In the genomic region with DNA sequence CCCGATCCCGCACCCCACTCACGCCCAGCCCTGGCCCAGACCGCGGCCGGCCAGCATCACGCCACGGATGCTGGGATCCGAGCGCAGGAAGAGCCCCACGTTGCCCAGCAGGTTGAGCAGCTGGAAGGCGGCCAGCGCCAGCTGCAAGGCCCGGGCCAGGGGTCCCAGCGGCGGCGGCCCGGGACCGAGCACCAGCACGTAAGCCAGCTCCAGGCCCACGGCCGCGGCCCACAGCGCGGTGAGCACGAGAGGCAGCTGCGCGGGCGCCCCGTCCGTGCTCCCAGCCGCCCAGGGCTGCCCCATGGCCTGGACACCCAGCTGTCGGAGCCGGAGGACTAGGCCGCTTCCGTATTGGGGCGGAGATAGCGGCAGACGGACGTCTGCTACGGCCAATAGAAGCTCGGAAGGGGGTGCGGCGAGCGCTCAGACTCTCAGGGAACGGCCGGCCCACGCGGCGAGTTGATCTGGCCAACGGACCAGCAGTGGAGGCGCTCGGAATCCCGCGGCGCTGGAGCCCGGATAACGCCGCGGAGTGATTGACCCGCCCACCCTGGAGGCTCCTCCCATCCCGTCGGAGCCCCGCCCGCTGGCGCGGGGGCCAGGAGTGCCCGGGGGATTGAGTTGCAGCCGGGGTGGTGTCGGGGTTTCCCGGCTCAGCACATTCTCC, we compare ENCODE assay signal across 1 cellular context.
TF ChIP-seq lines count a peak whose summit lies in the region.

A gene with protein sequence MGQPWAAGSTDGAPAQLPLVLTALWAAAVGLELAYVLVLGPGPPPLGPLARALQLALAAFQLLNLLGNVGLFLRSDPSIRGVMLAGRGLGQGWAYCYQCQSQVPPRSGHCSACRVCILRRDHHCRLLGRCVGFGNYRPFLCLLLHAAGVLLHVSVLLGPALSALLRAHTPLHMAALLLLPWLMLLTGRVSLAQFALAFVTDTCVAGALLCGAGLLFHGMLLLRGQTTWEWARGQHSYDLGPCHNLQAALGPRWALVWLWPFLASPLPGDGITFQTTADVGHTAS (minus strand): TSS at position 348 of the 667 bp plus-strand sequence. CDS start 45 bp downstream, at position 303.

TF ChIP-seq in HepG2, 621 proteins besides CTCF, POLR2A, EP300 and RAD21 (continued from another document and continues in another):
- TF ChIP-seq, protein P1, sequence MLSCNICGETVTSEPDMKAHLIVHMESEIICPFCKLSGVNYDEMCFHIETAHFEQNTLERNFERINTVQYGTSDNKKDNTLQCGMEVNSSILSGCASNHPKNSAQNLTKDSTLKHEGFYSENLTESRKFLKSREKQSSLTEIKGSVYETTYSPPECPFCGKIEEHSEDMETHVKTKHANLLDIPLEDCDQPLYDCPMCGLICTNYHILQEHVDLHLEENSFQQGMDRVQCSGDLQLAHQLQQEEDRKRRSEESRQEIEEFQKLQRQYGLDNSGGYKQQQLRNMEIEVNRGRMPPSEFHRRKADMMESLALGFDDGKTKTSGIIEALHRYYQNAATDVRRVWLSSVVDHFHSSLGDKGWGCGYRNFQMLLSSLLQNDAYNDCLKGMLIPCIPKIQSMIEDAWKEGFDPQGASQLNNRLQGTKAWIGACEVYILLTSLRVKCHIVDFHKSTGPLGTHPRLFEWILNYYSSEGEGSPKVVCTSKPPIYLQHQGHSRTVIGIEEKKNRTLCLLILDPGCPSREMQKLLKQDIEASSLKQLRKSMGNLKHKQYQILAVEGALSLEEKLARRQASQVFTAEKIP (CRISPR knock-in tag; IDR thresholded peaks at IDR 0.05; ENCODE audit: borderline replicate concordance): no peak
- TF ChIP-seq ZNF720 (CRISPR knock-in tag; IDR thresholded peaks at IDR 0.05) (no peak), ZNF777 (CRISPR knock-in tag; IDR thresholded peaks at IDR 0.05) (peak; percentile 99), ASH2L (IDR thresholded peaks at IDR 0.05; ENCODE audit: insufficient read length, low read depth, low read length) (no peak), RXRB (CRISPR knock-in tag; IDR thresholded peaks at IDR 0.05; ENCODE audit: borderline replicate concordance) (no peak), JUND (CRISPR knock-in tag; IDR thresholded peaks at IDR 0.05) (no peak), ZBTB1 (CRISPR knock-in tag; IDR thresholded peaks at IDR 0.05; ENCODE audit: borderline replicate concordance) (no peak), ZNF547 (CRISPR knock-in tag; IDR thresholded peaks at IDR 0.05) (peak; percentile 58; the same call in 1 of the 2 replicates), ZFP1 (CRISPR knock-in tag; IDR thresholded peaks at IDR 0.05) (no peak), ELF3 (CRISPR knock-in tag; IDR thresholded peaks at IDR 0.05) (0 out of 2 replicates have a peak, but pooled peaks have one; percentile 45), AKAP8 (CRISPR knock-in tag; IDR thresholded peaks at IDR 0.05) (no peak), ARID2 (CRISPR knock-in tag; IDR thresholded peaks at IDR 0.05; ENCODE audit: borderline replicate concordance) (no peak), SIN3B (IDR thresholded peaks at IDR 0.05; ENCODE audit: low read length) (no peak), PHB2 (IDR thresholded peaks at IDR 0.05; ENCODE audit: partially characterized antibody) (no peak), GPN1 (CRISPR knock-in tag; IDR thresholded peaks at IDR 0.05; ENCODE audit: borderline replicate concordance) (no peak), BRD4 (CRISPR knock-in tag; IDR thresholded peaks at IDR 0.05) (peak; percentile 58; the same call in 1 of the 2 replicates), RBAK (CRISPR knock-in tag; IDR thresholded peaks at IDR 0.05) (no peak), ZFAT (CRISPR knock-in tag; conservative IDR thresholded peaks at IDR 0.05) (no peak), NFRKB (IDR thresholded peaks at IDR 0.05) (no peak), ZNF883 (CRISPR knock-in tag; IDR thresholded peaks at IDR 0.05; ENCODE audit: not compliant biosample characterization) (peak; percentile 65), ZNF234 (CRISPR knock-in tag; conservative IDR thresholded peaks at IDR 0.05) (no peak), ZNF570 (CRISPR knock-in tag; IDR thresholded peaks at IDR 0.05; ENCODE audit: borderline replicate concordance) (no peak)
- TF ChIP-seq, protein P2, sequence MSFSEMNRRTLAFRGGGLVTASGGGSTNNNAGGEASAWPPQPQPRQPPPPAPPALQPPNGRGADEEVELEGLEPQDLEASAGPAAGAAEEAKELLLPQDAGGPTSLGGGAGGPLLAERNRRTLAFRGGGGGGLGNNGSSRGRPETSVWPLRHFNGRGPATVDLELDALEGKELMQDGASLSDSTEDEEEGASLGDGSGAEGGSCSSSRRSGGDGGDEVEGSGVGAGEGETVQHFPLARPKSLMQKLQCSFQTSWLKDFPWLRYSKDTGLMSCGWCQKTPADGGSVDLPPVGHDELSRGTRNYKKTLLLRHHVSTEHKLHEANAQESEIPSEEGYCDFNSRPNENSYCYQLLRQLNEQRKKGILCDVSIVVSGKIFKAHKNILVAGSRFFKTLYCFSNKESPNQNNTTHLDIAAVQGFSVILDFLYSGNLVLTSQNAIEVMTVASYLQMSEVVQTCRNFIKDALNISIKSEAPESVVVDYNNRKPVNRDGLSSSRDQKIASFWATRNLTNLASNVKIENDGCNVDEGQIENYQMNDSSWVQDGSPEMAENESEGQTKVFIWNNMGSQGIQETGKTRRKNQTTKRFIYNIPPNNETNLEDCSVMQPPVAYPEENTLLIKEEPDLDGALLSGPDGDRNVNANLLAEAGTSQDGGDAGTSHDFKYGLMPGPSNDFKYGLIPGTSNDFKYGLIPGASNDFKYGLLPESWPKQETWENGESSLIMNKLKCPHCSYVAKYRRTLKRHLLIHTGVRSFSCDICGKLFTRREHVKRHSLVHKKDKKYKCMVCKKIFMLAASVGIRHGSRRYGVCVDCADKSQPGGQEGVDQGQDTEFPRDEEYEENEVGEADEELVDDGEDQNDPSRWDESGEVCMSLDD (CRISPR knock-in tag; IDR thresholded peaks at IDR 0.05; ENCODE audit: borderline replicate concordance): peak; percentile 22; the same call in 1 of the 2 replicates
- TF ChIP-seq, protein P3, sequence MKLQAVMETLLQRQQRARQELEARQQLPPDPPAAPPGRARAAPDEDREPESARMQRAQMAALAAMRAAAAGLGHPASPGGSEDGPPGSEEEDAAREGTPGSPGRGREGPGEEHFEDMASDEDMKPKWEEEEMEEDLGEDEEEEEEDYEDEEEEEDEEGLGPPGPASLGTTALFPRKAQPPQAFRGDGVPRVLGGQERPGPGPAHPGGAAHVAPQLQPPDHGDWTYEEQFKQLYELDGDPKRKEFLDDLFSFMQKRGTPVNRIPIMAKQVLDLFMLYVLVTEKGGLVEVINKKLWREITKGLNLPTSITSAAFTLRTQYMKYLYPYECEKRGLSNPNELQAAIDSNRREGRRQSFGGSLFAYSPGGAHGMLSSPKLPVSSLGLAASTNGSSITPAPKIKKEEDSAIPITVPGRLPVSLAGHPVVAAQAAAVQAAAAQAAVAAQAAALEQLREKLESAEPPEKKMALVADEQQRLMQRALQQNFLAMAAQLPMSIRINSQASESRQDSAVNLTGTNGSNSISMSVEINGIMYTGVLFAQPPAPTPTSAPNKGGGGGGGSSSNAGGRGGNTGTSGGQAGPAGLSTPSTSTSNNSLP (IDR thresholded peaks at IDR 0.05; ENCODE audit: low read depth, low read length): no peak
- TF ChIP-seq, protein P4, sequence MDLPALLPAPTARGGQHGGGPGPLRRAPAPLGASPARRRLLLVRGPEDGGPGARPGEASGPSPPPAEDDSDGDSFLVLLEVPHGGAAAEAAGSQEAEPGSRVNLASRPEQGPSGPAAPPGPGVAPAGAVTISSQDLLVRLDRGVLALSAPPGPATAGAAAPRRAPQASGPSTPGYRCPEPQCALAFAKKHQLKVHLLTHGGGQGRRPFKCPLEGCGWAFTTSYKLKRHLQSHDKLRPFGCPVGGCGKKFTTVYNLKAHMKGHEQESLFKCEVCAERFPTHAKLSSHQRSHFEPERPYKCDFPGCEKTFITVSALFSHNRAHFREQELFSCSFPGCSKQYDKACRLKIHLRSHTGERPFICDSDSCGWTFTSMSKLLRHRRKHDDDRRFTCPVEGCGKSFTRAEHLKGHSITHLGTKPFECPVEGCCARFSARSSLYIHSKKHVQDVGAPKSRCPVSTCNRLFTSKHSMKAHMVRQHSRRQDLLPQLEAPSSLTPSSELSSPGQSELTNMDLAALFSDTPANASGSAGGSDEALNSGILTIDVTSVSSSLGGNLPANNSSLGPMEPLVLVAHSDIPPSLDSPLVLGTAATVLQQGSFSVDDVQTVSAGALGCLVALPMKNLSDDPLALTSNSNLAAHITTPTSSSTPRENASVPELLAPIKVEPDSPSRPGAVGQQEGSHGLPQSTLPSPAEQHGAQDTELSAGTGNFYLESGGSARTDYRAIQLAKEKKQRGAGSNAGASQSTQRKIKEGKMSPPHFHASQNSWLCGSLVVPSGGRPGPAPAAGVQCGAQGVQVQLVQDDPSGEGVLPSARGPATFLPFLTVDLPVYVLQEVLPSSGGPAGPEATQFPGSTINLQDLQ (CRISPR knock-in tag; IDR thresholded peaks at IDR 0.05): 0 out of 2 replicates have a peak, but pooled peaks have one; percentile 76
- TF ChIP-seq, protein P5, sequence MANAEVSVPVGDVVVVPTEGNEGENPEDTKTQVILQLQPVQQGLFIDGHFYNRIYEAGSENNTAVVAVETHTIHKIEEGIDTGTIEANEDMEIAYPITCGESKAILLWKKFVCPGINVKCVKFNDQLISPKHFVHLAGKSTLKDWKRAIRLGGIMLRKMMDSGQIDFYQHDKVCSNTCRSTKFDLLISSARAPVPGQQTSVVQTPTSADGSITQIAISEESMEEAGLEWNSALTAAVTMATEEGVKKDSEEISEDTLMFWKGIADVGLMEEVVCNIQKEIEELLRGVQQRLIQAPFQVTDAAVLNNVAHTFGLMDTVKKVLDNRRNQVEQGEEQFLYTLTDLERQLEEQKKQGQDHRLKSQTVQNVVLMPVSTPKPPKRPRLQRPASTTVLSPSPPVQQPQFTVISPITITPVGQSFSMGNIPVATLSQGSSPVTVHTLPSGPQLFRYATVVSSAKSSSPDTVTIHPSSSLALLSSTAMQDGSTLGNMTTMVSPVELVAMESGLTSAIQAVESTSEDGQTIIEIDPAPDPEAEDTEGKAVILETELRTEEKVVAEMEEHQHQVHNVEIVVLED (CRISPR knock-in tag; IDR thresholded peaks at IDR 0.05; ENCODE audit: borderline replicate concordance): peak; percentile 76; the same call in 1 of the 2 replicates
- TF ChIP-seq, protein P6, sequence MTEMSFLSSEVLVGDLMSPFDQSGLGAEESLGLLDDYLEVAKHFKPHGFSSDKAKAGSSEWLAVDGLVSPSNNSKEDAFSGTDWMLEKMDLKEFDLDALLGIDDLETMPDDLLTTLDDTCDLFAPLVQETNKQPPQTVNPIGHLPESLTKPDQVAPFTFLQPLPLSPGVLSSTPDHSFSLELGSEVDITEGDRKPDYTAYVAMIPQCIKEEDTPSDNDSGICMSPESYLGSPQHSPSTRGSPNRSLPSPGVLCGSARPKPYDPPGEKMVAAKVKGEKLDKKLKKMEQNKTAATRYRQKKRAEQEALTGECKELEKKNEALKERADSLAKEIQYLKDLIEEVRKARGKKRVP (CRISPR knock-in tag; IDR thresholded peaks at IDR 0.05): no peak
- TF ChIP-seq, protein P7, sequence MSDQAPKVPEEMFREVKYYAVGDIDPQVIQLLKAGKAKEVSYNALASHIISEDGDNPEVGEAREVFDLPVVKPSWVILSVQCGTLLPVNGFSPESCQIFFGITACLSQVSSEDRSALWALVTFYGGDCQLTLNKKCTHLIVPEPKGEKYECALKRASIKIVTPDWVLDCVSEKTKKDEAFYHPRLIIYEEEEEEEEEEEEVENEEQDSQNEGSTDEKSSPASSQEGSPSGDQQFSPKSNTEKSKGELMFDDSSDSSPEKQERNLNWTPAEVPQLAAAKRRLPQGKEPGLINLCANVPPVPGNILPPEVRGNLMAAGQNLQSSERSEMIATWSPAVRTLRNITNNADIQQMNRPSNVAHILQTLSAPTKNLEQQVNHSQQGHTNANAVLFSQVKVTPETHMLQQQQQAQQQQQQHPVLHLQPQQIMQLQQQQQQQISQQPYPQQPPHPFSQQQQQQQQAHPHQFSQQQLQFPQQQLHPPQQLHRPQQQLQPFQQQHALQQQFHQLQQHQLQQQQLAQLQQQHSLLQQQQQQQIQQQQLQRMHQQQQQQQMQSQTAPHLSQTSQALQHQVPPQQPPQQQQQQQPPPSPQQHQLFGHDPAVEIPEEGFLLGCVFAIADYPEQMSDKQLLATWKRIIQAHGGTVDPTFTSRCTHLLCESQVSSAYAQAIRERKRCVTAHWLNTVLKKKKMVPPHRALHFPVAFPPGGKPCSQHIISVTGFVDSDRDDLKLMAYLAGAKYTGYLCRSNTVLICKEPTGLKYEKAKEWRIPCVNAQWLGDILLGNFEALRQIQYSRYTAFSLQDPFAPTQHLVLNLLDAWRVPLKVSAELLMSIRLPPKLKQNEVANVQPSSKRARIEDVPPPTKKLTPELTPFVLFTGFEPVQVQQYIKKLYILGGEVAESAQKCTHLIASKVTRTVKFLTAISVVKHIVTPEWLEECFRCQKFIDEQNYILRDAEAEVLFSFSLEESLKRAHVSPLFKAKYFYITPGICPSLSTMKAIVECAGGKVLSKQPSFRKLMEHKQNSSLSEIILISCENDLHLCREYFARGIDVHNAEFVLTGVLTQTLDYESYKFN (CRISPR knock-in tag; conservative IDR thresholded peaks at IDR 0.05): peak; percentile 25; the same call in 1 of the 2 replicates
- TF ChIP-seq, protein P8, sequence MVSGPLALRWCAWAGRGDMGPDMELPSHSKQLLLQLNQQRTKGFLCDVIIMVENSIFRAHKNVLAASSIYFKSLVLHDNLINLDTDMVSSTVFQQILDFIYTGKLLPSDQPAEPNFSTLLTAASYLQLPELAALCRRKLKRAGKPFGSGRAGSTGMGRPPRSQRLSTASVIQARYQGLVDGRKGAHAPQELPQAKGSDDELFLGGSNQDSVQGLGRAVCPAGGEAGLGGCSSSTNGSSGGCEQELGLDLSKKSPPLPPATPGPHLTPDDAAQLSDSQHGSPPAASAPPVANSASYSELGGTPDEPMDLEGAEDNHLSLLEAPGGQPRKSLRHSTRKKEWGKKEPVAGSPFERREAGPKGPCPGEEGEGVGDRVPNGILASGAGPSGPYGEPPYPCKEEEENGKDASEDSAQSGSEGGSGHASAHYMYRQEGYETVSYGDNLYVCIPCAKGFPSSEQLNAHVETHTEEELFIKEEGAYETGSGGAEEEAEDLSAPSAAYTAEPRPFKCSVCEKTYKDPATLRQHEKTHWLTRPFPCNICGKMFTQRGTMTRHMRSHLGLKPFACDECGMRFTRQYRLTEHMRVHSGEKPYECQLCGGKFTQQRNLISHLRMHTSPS (CRISPR knock-in tag; IDR thresholded peaks at IDR 0.05; ENCODE audit: low read depth): no peak
- TF ChIP-seq, protein P9, sequence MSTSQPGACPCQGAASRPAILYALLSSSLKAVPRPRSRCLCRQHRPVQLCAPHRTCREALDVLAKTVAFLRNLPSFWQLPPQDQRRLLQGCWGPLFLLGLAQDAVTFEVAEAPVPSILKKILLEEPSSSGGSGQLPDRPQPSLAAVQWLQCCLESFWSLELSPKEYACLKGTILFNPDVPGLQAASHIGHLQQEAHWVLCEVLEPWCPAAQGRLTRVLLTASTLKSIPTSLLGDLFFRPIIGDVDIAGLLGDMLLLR (CRISPR knock-in tag; IDR thresholded peaks at IDR 0.05): peak; percentile 50; the same call in 1 of the 2 replicates
- TF ChIP-seq, protein P10, sequence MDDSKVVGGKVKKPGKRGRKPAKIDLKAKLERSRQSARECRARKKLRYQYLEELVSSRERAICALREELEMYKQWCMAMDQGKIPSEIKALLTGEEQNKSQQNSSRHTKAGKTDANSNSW (CRISPR knock-in tag; IDR thresholded peaks at IDR 0.05; ENCODE audit: borderline replicate concordance): no peak; the same call in 1 of the 2 replicates
